ENCODE assay signal across 1 cellular context in the genomic region with DNA sequence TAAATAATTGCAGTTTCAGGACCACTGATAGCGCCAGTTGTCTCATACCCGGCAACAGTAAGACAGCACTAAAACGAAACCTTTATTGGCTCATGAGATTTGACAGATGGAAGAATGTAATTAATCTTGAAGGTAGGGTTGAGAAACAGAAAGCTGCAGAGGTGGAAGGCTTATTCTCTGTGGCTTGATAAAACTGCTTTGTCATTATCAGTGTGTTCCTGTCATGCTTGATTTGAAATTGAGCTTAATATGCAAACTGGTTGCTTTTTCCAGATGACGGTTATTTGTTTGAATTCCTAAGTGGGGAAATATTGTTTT.
TF ChIP-seq lines count a peak whose summit lies in the region.

No MANE protein-coding gene starts in this region.

TF ChIP-seq in HepG2, 621 proteins besides CTCF, POLR2A, EP300 and RAD21 (continued from another document):
- TF ChIP-seq AKNA (CRISPR knock-in tag; IDR thresholded peaks at IDR 0.05; ENCODE audit: borderline replicate concordance) (no peak), BORCS8-MEF2B (CRISPR knock-in tag; IDR thresholded peaks at IDR 0.05) (no peak), MIER2 (CRISPR knock-in tag; IDR thresholded peaks at IDR 0.05) (peak; percentile 92), EHMT2 (IDR thresholded peaks at IDR 0.05; ENCODE audit: borderline replicate concordance, low read depth, low read length) (0 out of 2 replicates have a peak, but pooled peaks have one; percentile 4), ZNF34 (CRISPR knock-in tag; IDR thresholded peaks at IDR 0.05; ENCODE audit: borderline replicate concordance) (peak; percentile 54; the same call in 1 of the 2 replicates), DNMT3B (CRISPR knock-in tag; conservative IDR thresholded peaks at IDR 0.05) (no peak), ZNF260 (CRISPR knock-in tag; IDR thresholded peaks at IDR 0.05; ENCODE audit: borderline replicate concordance, low read depth) (no peak), MAFF (IDR thresholded peaks at IDR 0.05; ENCODE audit: low read depth, low read length) (peak; percentile 5; the same call in 1 of the 2 replicates), HOMEZ (CRISPR knock-in tag; IDR thresholded peaks at IDR 0.05; ENCODE audit: low read depth) (no peak), GABPB1 (CRISPR knock-in tag; IDR thresholded peaks at IDR 0.05) (no peak), RFX1 (IDR thresholded peaks at IDR 0.05) (no peak), SAP130 (CRISPR knock-in tag; IDR thresholded peaks at IDR 0.05; ENCODE audit: low read depth) (peak; percentile 66; the same call in 1 of the 2 replicates), FOXM1 (CRISPR knock-in tag; IDR thresholded peaks at IDR 0.05) (no peak), REL (CRISPR knock-in tag; conservative IDR thresholded peaks at IDR 0.05) (no peak), JARID2 (CRISPR knock-in tag; IDR thresholded peaks at IDR 0.05; ENCODE audit: insufficient replicate concordance) (peak; percentile 24), CREB1 (IDR thresholded peaks at IDR 0.05) (no peak), CREB1 (CRISPR knock-in tag; IDR thresholded peaks at IDR 0.05) (peak; percentile 27; the same call in 1 of the 2 replicates), SIN3A (IDR thresholded peaks at IDR 0.05; ENCODE audit: borderline replicate concordance, low read depth, low read length) (0 out of 2 replicates have a peak, but pooled peaks have one; percentile 73), RFXANK (CRISPR knock-in tag; IDR thresholded peaks at IDR 0.05) (0 out of 2 replicates have a peak, but pooled peaks have one; percentile 4)
- TF ChIP-seq, protein P1, sequence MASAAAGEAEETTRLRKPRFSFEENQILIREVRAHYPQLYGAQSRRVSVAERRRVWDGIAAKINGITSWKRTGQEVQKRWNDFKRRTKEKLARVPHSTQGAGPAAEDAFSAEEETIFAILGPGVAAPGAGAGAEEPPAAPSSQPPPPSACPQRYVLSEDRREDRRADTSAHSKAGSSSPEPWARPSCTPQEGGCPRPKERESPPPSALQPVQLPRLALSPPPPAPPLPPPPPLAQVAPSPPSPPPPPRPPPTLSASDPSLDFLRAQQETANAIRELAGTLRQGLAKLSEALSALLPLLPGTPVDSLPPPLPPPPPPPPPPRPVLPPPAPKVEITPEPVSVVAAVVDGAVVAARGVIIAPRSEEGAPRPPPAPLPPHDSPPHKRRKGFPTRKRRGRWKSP (CRISPR knock-in tag; IDR thresholded peaks at IDR 0.05): peak; percentile 6; the same call in 1 of the 2 replicates
- TF ChIP-seq, protein P2, sequence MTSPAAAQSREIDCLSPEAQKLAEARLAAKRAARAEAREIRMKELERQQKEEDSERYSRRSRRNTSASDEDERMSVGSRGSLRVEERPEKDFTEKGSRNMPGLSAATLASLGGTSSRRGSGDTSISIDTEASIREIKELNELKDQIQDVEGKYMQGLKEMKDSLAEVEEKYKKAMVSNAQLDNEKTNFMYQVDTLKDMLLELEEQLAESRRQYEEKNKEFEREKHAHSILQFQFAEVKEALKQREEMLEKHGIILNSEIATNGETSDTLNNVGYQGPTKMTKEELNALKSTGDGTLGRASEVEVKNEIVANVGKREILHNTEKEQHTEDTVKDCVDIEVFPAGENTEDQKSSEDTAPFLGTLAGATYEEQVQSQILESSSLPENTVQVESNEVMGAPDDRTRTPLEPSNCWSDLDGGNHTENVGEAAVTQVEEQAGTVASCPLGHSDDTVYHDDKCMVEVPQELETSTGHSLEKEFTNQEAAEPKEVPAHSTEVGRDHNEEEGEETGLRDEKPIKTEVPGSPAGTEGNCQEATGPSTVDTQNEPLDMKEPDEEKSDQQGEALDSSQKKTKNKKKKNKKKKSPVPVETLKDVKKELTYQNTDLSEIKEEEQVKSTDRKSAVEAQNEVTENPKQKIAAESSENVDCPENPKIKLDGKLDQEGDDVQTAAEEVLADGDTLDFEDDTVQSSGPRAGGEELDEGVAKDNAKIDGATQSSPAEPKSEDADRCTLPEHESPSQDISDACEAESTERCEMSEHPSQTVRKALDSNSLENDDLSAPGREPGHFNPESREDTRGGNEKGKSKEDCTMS (CRISPR knock-in tag; conservative IDR thresholded peaks at IDR 0.05): 0 out of 2 replicates have a peak, but pooled peaks have one; percentile 11
- TF ChIP-seq, protein P3, sequence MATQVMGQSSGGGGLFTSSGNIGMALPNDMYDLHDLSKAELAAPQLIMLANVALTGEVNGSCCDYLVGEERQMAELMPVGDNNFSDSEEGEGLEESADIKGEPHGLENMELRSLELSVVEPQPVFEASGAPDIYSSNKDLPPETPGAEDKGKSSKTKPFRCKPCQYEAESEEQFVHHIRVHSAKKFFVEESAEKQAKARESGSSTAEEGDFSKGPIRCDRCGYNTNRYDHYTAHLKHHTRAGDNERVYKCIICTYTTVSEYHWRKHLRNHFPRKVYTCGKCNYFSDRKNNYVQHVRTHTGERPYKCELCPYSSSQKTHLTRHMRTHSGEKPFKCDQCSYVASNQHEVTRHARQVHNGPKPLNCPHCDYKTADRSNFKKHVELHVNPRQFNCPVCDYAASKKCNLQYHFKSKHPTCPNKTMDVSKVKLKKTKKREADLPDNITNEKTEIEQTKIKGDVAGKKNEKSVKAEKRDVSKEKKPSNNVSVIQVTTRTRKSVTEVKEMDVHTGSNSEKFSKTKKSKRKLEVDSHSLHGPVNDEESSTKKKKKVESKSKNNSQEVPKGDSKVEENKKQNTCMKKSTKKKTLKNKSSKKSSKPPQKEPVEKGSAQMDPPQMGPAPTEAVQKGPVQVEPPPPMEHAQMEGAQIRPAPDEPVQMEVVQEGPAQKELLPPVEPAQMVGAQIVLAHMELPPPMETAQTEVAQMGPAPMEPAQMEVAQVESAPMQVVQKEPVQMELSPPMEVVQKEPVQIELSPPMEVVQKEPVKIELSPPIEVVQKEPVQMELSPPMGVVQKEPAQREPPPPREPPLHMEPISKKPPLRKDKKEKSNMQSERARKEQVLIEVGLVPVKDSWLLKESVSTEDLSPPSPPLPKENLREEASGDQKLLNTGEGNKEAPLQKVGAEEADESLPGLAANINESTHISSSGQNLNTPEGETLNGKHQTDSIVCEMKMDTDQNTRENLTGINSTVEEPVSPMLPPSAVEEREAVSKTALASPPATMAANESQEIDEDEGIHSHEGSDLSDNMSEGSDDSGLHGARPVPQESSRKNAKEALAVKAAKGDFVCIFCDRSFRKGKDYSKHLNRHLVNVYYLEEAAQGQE (IDR thresholded peaks at IDR 0.05; ENCODE audit: borderline replicate concordance in 1 of 2, low read depth in 1 of 2, low read length in 2 of 2): peak; percentile 35 to 92
- TF ChIP-seq, protein P4, sequence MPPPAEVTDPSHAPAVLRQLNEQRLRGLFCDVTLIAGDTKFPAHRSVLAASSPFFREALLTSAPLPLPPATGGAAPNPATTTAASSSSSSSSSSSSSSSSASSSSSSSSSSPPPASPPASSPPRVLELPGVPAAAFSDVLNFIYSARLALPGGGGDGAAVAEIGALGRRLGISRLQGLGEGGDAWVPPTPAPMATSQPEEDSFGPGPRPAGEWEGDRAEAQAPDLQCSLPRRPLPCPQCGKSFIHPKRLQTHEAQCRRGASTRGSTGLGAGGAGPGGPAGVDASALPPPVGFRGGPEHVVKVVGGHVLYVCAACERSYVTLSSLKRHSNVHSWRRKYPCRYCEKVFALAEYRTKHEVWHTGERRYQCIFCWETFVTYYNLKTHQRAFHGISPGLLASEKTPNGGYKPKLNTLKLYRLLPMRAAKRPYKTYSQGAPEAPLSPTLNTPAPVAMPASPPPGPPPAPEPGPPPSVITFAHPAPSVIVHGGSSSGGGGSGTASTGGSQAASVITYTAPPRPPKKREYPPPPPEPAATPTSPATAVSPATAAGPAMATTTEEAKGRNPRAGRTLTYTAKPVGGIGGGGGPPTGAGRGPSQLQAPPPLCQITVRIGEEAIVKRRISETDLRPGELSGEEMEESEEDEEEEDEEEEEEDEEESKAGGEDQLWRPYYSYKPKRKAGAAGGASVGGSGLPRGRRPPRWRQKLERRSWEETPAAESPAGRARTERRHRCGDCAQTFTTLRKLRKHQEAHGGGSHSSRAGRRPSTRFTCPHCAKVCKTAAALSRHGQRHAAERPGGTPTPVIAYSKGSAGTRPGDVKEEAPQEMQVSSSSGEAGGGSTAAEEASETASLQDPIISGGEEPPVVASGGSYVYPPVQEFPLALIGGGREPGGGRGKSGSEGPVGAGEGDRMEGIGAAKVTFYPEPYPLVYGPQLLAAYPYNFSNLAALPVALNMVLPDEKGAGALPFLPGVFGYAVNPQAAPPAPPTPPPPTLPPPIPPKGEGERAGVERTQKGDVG (CRISPR knock-in tag; IDR thresholded peaks at IDR 0.05; ENCODE audit: borderline replicate concordance): no peak
